Comparison of ENCODE assay signal across 8 cellular contexts in genomic region chr14:23953116-23953463, GRCh38. TPM values are rescaled to one million over a fixed set of nuclear protein-coding genes. Genes with fewer than 3 reads are reported as not detected.
DNase-seq lines count a peak whose midpoint lies in the region; ATAC-seq and TF ChIP-seq lines count a peak whose summit lies in the region.
"Not testable (repeated sequence)": the region's sequence is repeated elsewhere in the genome, so short reads cannot be mapped to it uniquely, and the experiment has no call there.

No MANE protein-coding gene starts in this region.

- DNase-seq in AG20443 (ENCODE audit: low spot score): peak; percentile 0
- DNase-seq in H7; iPS DF 6.9 (ENCODE audit: low read depth, low spot score); naive thymus-derived CD8-positive, alpha-beta T cell: not testable (repeated sequence)

- H3K4me2 ChIP-seq in OCI-LY3 (ENCODE audit: low read length): peak overlapping the region; percentile 73

- H3K4me1 ChIP-seq in OCI-LY3 (ENCODE audit: low read length); ectodermal cell (ENCODE audit: control insufficient read depth, insufficient read depth, low read length); iPS DF 6.9 (ENCODE audit: control insufficient read depth, insufficient read depth, low read length): not testable (repeated sequence)

- peak overlapping the region; percentile 82 for H3K4me3 ChIP-seq in H7 (ENCODE audit: insufficient read depth, low read depth, low read length)
- H3K4me3 ChIP-seq in OCI-LY3 (ENCODE audit: low read length): peak overlapping the region; percentile 87
- peak overlapping the region; percentile 69 for H3K4me3 ChIP-seq in ectodermal cell (ENCODE audit: insufficient read depth, low read depth, low read length)
- H3K4me3 ChIP-seq in iPS DF 6.9 (ENCODE audit: low read length): peak overlapping the region; percentile 69; the same call in 1 of the 2 replicates

- H3K9ac ChIP-seq in OCI-LY3 (ENCODE audit: low read length): peak overlapping the region; percentile 84

- not testable (repeated sequence) for H3K9me3 Mint-ChIP-seq in activated T-helper 17 cell treated with anti-CD3 and anti-CD28 coated beads, Interleukin-2, amount 50 U/mL, for 72 hours; naive thymus-derived CD8-positive, alpha-beta T cell; stimulated activated naive CD8-positive, alpha-beta T cell treated with anti-CD3 and anti-CD28 coated beads, Interleukin-15, Interleukin-2, amounts not matched to agents 100 ng/mL and 50 ng/mL, for 24 hours

- peak overlapping the region; percentile 93 for H3K27ac Mint-ChIP-seq in activated T-helper 17 cell treated with anti-CD3 and anti-CD28 coated beads, Interleukin-2, amount 50 U/mL, for 72 hours
- peak overlapping the region; percentile 75 to 98 (median 92) for H3K27ac Mint-ChIP-seq in naive thymus-derived CD8-positive, alpha-beta T cell
- H3K27ac Mint-ChIP-seq in stimulated activated naive CD8-positive, alpha-beta T cell treated with anti-CD3 and anti-CD28 coated beads, Interleukin-15, Interleukin-2, amounts not matched to agents 100 ng/mL and 50 ng/mL, for 24 hours: peak overlapping the region; percentile 83

- not testable (repeated sequence) for H3K79me2 ChIP-seq in OCI-LY3 (ENCODE audit: low read length)

- H3K27me3 Mint-ChIP-seq in activated T-helper 17 cell treated with anti-CD3 and anti-CD28 coated beads, Interleukin-2, amount 50 U/mL, for 72 hours; naive thymus-derived CD8-positive, alpha-beta T cell; stimulated activated naive CD8-positive, alpha-beta T cell treated with anti-CD3 and anti-CD28 coated beads, Interleukin-15, Interleukin-2, amounts not matched to agents 100 ng/mL and 50 ng/mL, for 24 hours: not testable (repeated sequence)

- H3K36me3 ChIP-seq in H7 (replicated peaks; ENCODE audit: control insufficient read depth, insufficient read depth, low read length); OCI-LY3 (replicated peaks; ENCODE audit: low read depth, low read length); ectodermal cell (ENCODE audit: control insufficient read depth, insufficient read depth, low read length); iPS DF 6.9 (ENCODE audit: control insufficient read depth, insufficient read depth, low read length): not testable (repeated sequence)

- H3K4me1 Mint-ChIP-seq in activated T-helper 17 cell treated with anti-CD3 and anti-CD28 coated beads, Interleukin-2, amount 50 U/mL, for 72 hours: not testable (repeated sequence)
- H3K4me1 Mint-ChIP-seq in naive thymus-derived CD8-positive, alpha-beta T cell: peaks cover 16 to 40% (median 36%) of the 10 kb centered on the region in 4 donors
- H3K4me1 Mint-ChIP-seq in stimulated activated naive CD8-positive, alpha-beta T cell treated with anti-CD3 and anti-CD28 coated beads, Interleukin-15, Interleukin-2, amounts not matched to agents 100 ng/mL and 50 ng/mL, for 24 hours (ENCODE audit: low read depth): peaks cover 30% of the 10 kb centered on the region

- H3K36me3 Mint-ChIP-seq in activated T-helper 17 cell treated with anti-CD3 and anti-CD28 coated beads, Interleukin-2, amount 50 U/mL, for 72 hours (ENCODE audit: low read depth): not testable (repeated sequence)
- peaks cover 0 to 22% (median 11%) of the 10 kb centered on the region in 3 donors for H3K36me3 Mint-ChIP-seq in naive thymus-derived CD8-positive, alpha-beta T cell
- H3K36me3 Mint-ChIP-seq in stimulated activated naive CD8-positive, alpha-beta T cell treated with anti-CD3 and anti-CD28 coated beads, Interleukin-15, Interleukin-2, amounts not matched to agents 100 ng/mL and 50 ng/mL, for 24 hours (ENCODE audit: low read depth): peaks cover 19% of the 10 kb centered on the region

- peak overlapping the region; percentile 56; the same call in 1 of the 2 replicates for H2AFZ ChIP-seq in OCI-LY3 (ENCODE audit: low read depth, low read length)

- ATAC-seq in activated T-helper 17 cell treated with anti-CD3 and anti-CD28 coated beads, Interleukin-2, amount 50 U/mL, for 72 hours (replicated peaks): not testable (repeated sequence)
- peak in 1 of 2 donors; percentile 2 for ATAC-seq in naive thymus-derived CD8-positive, alpha-beta T cell

- WGBS in ectodermal cell, 2 experiments: 79 to 82% methylated on average over 6 of the region's 6 CpGs
- no CpG with 5 or more reads among the region's 6 CpGs for WGBS in iPS DF 6.9 (ENCODE audit: insufficient coverage, insufficient read length)

- peak overlapping the region; percentile 95 for H3K4me3 Mint-ChIP-seq in activated T-helper 17 cell treated with anti-CD3 and anti-CD28 coated beads, Interleukin-2, amount 50 U/mL, for 72 hours
- H3K4me3 Mint-ChIP-seq in naive thymus-derived CD8-positive, alpha-beta T cell: peak overlapping the region; percentile 91 to 100 (median 98)
- H3K4me3 Mint-ChIP-seq in stimulated activated naive CD8-positive, alpha-beta T cell treated with anti-CD3 and anti-CD28 coated beads, Interleukin-15, Interleukin-2, amounts not matched to agents 100 ng/mL and 50 ng/mL, for 24 hours: peak overlapping the region; percentile 99

- POLR2A ChIA-PET in naive thymus-derived CD8-positive, alpha-beta T cell (lab: Charles Lee): interaction anchor here (0.9 kb wide), 1 partner anchor 289 kb away, joined by 4 read pairs; the partner anchor contains the start of gene TINF2

- not testable (repeated sequence) for H4K20me1 ChIP-seq in OCI-LY3 (ENCODE audit: insufficient read depth, low read length)

- H3K9me3 ChIP-seq in OCI-LY3 (ENCODE audit: insufficient read depth, low read length); ectodermal cell (ENCODE audit: control insufficient read depth, low read length); iPS DF 6.9 (ENCODE audit: control insufficient read depth, insufficient read depth, low read length): not testable (repeated sequence)

- H3K27me3 ChIP-seq in H7 (ENCODE audit: control insufficient read depth, insufficient read depth, low read length); OCI-LY3 (ENCODE audit: low read depth, low read length); ectodermal cell (ENCODE audit: control insufficient read depth, insufficient read depth, low read length, poor library complexity, severe bottlenecking); iPS DF 6.9 (ENCODE audit: control insufficient read depth, insufficient read depth, low read length): not testable (repeated sequence)

- not testable (repeated sequence) for TF ChIP-seq CTCF in OCI-LY3 (IDR thresholded peaks at IDR 0.05; ENCODE audit: low read depth, low read length)

- 0 out of 2 replicates have a peak overlapping the region, but pooled peaks have one; percentile 6 for H3K27ac ChIP-seq in OCI-LY3 (ENCODE audit: low read length)
- not testable (repeated sequence) for H3K27ac ChIP-seq in ectodermal cell (ENCODE audit: insufficient read depth, low read depth, low read length, poor library complexity, severe bottlenecking); iPS DF 6.9 (ENCODE audit: low read length)

RNA-seq across cellular contexts. Expression of gene DHRS4, which starts 0.5 kb away (rescaled TPM):
- 13.9 and 18.9 TPM in 2 replicates for total RNA-seq in H7 (2014; rRNA removed; shearing (Covaris generic))
- 10 to 100 TPM; 14.6 to 15.0 TPM for total RNA-seq in activated T-helper 17 cell treated with anti-CD3 and anti-CD28 coated beads, Interleukin-2, amount 50 U/mL, for 72 hours
- 21.5 TPM for polyA plus RNA-seq in ectodermal cell (2013, experiment 1 of 4)
- 19.8 TPM for polyA plus RNA-seq in ectodermal cell (2013, experiment 2 of 4)
- polyA plus RNA-seq in ectodermal cell (2013, experiment 3 of 4): 13.9 TPM
- polyA plus RNA-seq in ectodermal cell (2013, experiment 4 of 4): 16.3 TPM
- total RNA-seq in naive thymus-derived CD8-positive, alpha-beta T cell: 10 to 100 TPM; 15.2 to 16.9 TPM
- 10 to 100 TPM; 28.8 to 37.6 (median 34.9) TPM for polyA plus RNA-seq in naive thymus-derived CD8-positive, alpha-beta T cell

RNA-seq across cellular contexts. Expression of gene DHRS4L2, which starts 35.6 kb away (rescaled TPM):
- total RNA-seq in H7 (2014; rRNA removed; shearing (Covaris generic)): 8.0 and 12.2 TPM in 2 replicates
- total RNA-seq in activated T-helper 17 cell treated with anti-CD3 and anti-CD28 coated beads, Interleukin-2, amount 50 U/mL, for 72 hours: 10 to 100 TPM; 15.8 to 17.9 TPM
- polyA plus RNA-seq in ectodermal cell (2013, experiment 1 of 4): 15.6 TPM
- polyA plus RNA-seq in ectodermal cell (2013, experiment 2 of 4): 16.0 TPM
- polyA plus RNA-seq in ectodermal cell (2013, experiment 3 of 4): 12.4 TPM
- polyA plus RNA-seq in ectodermal cell (2013, experiment 4 of 4): 14.2 TPM
- 10 to 100 TPM; 15.1 to 17.3 TPM for total RNA-seq in naive thymus-derived CD8-positive, alpha-beta T cell
- 10 to 100 TPM; 10.9 to 24.0 (median 21.2) TPM for polyA plus RNA-seq in naive thymus-derived CD8-positive, alpha-beta T cell
